Comparison of ENCODE assay signal across 1 cellular context in genomic region chr16:19170043-19170655, GRCh38.
A peak's percentile ranks its signal among the peaks of the same experiment; 100 is the strongest.
TF ChIP-seq lines count a peak whose summit lies in the region.

No MANE protein-coding gene starts in this region.

TF ChIP-seq in GM12878, 131 proteins besides CTCF, POLR2A, EP300 and RAD21 (continued from another document):
- TF ChIP-seq ZBTB40 (IDR thresholded peaks at IDR 0.05; ENCODE audit: borderline replicate concordance) (peak; percentile 77), PBX3 (IDR thresholded peaks at IDR 0.05; ENCODE audit: insufficient replicate concordance, low read depth, low read length) (no peak)
